In genomic region chr11:85923455-85923854, GRCh38 we compare ENCODE assay signal across 1 cellular context.
TF ChIP-seq lines count a peak whose summit lies in the region.

No MANE protein-coding gene starts in this region.

TF ChIP-seq in HepG2, 621 proteins besides CTCF, POLR2A, EP300 and RAD21 (continued from another document and continues in another):
- peak; percentile 43; the same call in 1 of the 2 replicates for TF ChIP-seq ZNF275 (CRISPR knock-in tag; IDR thresholded peaks at IDR 0.05; ENCODE audit: borderline replicate concordance)
- peak; percentile 57; the same call in 1 of the 2 replicates for TF ChIP-seq ZMYM4 (CRISPR knock-in tag; IDR thresholded peaks at IDR 0.05)
- peak; percentile 15; the same call in 1 of the 2 replicates for TF ChIP-seq ZNF263 (CRISPR knock-in tag; IDR thresholded peaks at IDR 0.05)
- TF ChIP-seq RERE (CRISPR knock-in tag; IDR thresholded peaks at IDR 0.05; ENCODE audit: low read depth) = peak; percentile 53; the same call in 1 of the 2 replicates
- peak; percentile 94 for TF ChIP-seq ZEB1 (IDR thresholded peaks at IDR 0.05; ENCODE audit: insufficient replicate concordance, low read depth)
- TF ChIP-seq ZNF512 (CRISPR knock-in tag; IDR thresholded peaks at IDR 0.05) = no peak
- TF ChIP-seq ATF2 (CRISPR knock-in tag; IDR thresholded peaks at IDR 0.05) = no peak; the same call in 1 of the 2 replicates
- TF ChIP-seq CHD2 (IDR thresholded peaks at IDR 0.05; ENCODE audit: low read depth, low read length) = no peak
- TF ChIP-seq BCL6 (CRISPR knock-in tag; IDR thresholded peaks at IDR 0.05) = peak; percentile 85
- TF ChIP-seq ZNF432 (CRISPR knock-in tag; IDR thresholded peaks at IDR 0.05; ENCODE audit: borderline replicate concordance) = no peak
- TF ChIP-seq HOXD1 (CRISPR knock-in tag; IDR thresholded peaks at IDR 0.05) = peak; percentile 44; the same call in 1 of the 2 replicates
- TF ChIP-seq MIXL1 (CRISPR knock-in tag; IDR thresholded peaks at IDR 0.05) = peak; percentile 69
- TF ChIP-seq HMG20A (CRISPR knock-in tag; IDR thresholded peaks at IDR 0.05; ENCODE audit: borderline replicate concordance) = peak; percentile 80
- no peak for TF ChIP-seq ZNF83 (CRISPR knock-in tag; IDR thresholded peaks at IDR 0.05; ENCODE audit: borderline replicate concordance)
- TF ChIP-seq GTF2F1 (IDR thresholded peaks at IDR 0.05; ENCODE audit: low read length) = no peak
- no peak for TF ChIP-seq ZFP91 (CRISPR knock-in tag; IDR thresholded peaks at IDR 0.05; ENCODE audit: borderline replicate concordance)
- TF ChIP-seq MYC (CRISPR knock-in tag; IDR thresholded peaks at IDR 0.05; ENCODE audit: borderline replicate concordance) = no peak
- TF ChIP-seq BRF2 (CRISPR knock-in tag; IDR thresholded peaks at IDR 0.05) = no peak
- TF ChIP-seq DPF2 (CRISPR knock-in tag; IDR thresholded peaks at IDR 0.05; ENCODE audit: borderline replicate concordance, low read depth) = 0 out of 2 replicates have a peak, but pooled peaks have one; percentile 27
- peak; percentile 94 for TF ChIP-seq NCOA2 (CRISPR knock-in tag; IDR thresholded peaks at IDR 0.05)
- TF ChIP-seq ERF (CRISPR knock-in tag; IDR thresholded peaks at IDR 0.05) = peak; percentile 47; the same call in 1 of the 2 replicates
- peak; percentile 75 for TF ChIP-seq ZGPAT (CRISPR knock-in tag; IDR thresholded peaks at IDR 0.05)
- 0 out of 2 replicates have a peak, but pooled peaks have one; percentile 23 for TF ChIP-seq GMEB1 (CRISPR knock-in tag; IDR thresholded peaks at IDR 0.05; ENCODE audit: borderline replicate concordance)
- TF ChIP-seq CEBPG (CRISPR knock-in tag; IDR thresholded peaks at IDR 0.05) = peak; percentile 53
- peak; percentile 78; the same call in 1 of the 2 replicates for TF ChIP-seq NFIC (IDR thresholded peaks at IDR 0.05; ENCODE audit: low read length)
- TF ChIP-seq ZSCAN20 (CRISPR knock-in tag; IDR thresholded peaks at IDR 0.05; ENCODE audit: borderline replicate concordance) = no peak
- no peak for TF ChIP-seq RFX3 (CRISPR knock-in tag; IDR thresholded peaks at IDR 0.05)
- TF ChIP-seq ZNF564 (CRISPR knock-in tag; IDR thresholded peaks at IDR 0.05) = no peak
- 0 out of 2 replicates have a peak, but pooled peaks have one; percentile 51 for TF ChIP-seq STAT6 (CRISPR knock-in tag; IDR thresholded peaks at IDR 0.05; ENCODE audit: borderline replicate concordance)
- no peak for TF ChIP-seq FOXA1 (IDR thresholded peaks at IDR 0.05)
- peak; percentile 45 for TF ChIP-seq FOXA1 (CRISPR knock-in tag; IDR thresholded peaks at IDR 0.05)
- peak; percentile 80 for TF ChIP-seq GATAD2A (CRISPR knock-in tag; IDR thresholded peaks at IDR 0.05)
- peak; percentile 32; the same call in 1 of the 2 replicates for TF ChIP-seq GATAD1 (CRISPR knock-in tag; IDR thresholded peaks at IDR 0.05)
- TF ChIP-seq FOXP4 (CRISPR knock-in tag; IDR thresholded peaks at IDR 0.05) = peak; percentile 89
- TF ChIP-seq NCOR1 (IDR thresholded peaks at IDR 0.05; ENCODE audit: borderline replicate concordance, low read length) = peak; percentile 74; the same call in 1 of the 2 replicates
- TF ChIP-seq SMAD1 (CRISPR knock-in tag; IDR thresholded peaks at IDR 0.05; ENCODE audit: borderline replicate concordance, low read depth) = no peak
